Comparison of ENCODE assay signal across 8 cellular contexts in the genomic region with DNA sequence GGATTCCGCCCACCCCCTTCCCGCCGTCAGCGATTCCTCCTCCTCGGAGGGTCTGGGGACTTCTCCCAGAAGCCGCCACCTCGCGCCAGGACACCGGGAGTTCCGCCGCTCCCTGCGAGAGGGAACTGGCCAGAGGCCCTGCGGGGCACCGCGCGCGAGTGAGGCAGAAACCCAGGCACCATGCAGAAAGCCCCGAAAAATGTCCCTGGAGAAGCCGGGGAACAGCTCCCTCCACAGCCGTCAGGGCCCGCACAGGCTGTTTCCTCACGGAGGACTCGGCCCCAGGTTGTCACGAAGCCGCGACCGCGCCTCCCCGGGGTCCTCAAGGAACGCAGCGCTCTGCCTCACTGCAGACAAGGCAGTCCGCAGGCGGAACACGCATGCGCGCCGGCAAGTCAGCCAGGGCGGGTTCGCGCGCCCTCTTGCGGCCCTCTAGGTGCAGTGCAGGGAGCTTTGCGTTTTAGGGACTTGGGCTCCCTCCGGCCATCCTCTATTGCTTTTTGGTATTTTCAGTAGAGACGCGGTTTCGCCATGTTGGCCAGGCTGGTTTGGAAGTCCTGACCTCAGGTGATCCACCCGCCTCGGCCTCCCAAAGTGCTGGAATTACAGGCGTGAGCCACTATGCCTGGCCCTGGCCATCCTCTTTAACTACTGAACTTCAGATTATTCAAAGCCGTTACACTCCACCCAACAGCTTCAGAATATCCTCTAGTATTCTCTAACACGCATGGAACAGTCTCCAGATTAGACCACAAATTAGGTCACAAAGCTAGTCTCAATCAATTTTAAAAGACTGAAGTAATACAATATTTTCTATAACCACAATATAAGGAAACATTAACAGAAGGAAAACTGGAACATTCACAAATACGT. TPM values are rescaled to one million over a fixed set of nuclear protein-coding genes. Genes with fewer than 3 reads are reported as not detected.
DNase-seq lines count a peak whose midpoint lies in the region; ATAC-seq and TF ChIP-seq lines count a peak whose summit lies in the region.

No MANE protein-coding gene starts in this region.

- intact Hi-C loops in left lung (cut with DNase I), result no loop called here

- peaks cover 0 to 3% of the 10 kb centered on the region in 2 donors for H3K9me3 ChIP-seq in left lung

- peaks cover 0 to 12% of the 10 kb centered on the region in 2 donors for H3K4me1 ChIP-seq in left lung

- ATAC-seq in GM19025 (IDR thresholded peaks at IDR 0.05; ENCODE audit: low read depth, unreplicated experiment) (peak; percentile 73), HG03469 (IDR thresholded peaks at IDR 0.05; ENCODE audit: unreplicated experiment) (peak; percentile 70), left lung (peak; percentile 99)

- peak; percentile 4 for DNase-seq in AG04449 (ENCODE audit: low read depth, low spot score)
- peak; percentile 83 for DNase-seq in NCI-H69 (lab: John Stamatoyannopoulos, UW)
- DNase-seq in activated CD4-positive, alpha-beta T cell treated with anti-CD3 and anti-CD28 coated beads, Interleukin-2, amount 50 U/mL, for 1 hour, result peak; percentile 92
- peak; percentile 87 for DNase-seq in dermis blood vessel endothelial cell
- peak; percentile 92 to 99 for DNase-seq in left lung
- DNase-seq in stimulated activated CD4-positive, alpha-beta T cell treated with anti-CD3 and anti-CD28 coated beads, Interleukin-2, amount 100 ng/mL, for 24 hours, result peak; percentile 93

- H3K36me3 ChIP-seq in left lung, result no peaks in the 10 kb centered on the region

- CTCF ChIA-PET in AG04449 (lab: Yijun Ruan, JAX), result interaction anchor here (0.5 to 8.1 kb wide), 40 partner anchors 8 to 410 kb away, joined by 3 to 82 read pairs (median 4); partner anchors contain the start of gene ZNF287

- H3K27ac ChIP-seq in left lung, result peak overlapping the region; percentile 51 to 58

- peaks cover 0 to 27% of the 10 kb centered on the region in 2 donors for H3K27me3 ChIP-seq in left lung

- H3K4me3 ChIP-seq in AG04449 (ENCODE audit: low read depth, low read length) (peak overlapping the region; percentile 69), left lung (peak overlapping the region; percentile 56 to 57)

- TF ChIP-seq CTCF in AG04449 (IDR thresholded peaks at IDR 0.05; ENCODE audit: insufficient read depth, low read length, missing control alignments) (peak; percentile 99), left lung (IDR thresholded peaks at IDR 0.05) (peak; percentile 96 to 99)

- POLR2A ChIA-PET in AG04449 (lab: Yijun Ruan, JAX), result interaction anchor here (1.2 kb wide), 1 partner anchor 209 kb away, joined by 5 read pairs; the partner anchor contains the start of gene UBB

RNA-seq across cellular contexts. Expression of gene ZNF287, which starts 20.3 kb away (rescaled TPM):
- total RNA-seq in dermis blood vessel endothelial cell (1.8 and 1.9 TPM in 2 replicates), left lung (1 to 10 TPM; 3.4 to 5.9 TPM)

Comparison
In these comparisons a context has a peak if more than half of its experiments do, and no peak if none do; other contexts are left out.
1. Peak in every context shown above with its lines: DNase-seq, ATAC-seq, H3K4me3 ChIP-seq and H3K27ac ChIP-seq.
2. DNase-seq: peak in every context shown above with its lines; median percentile 96 in left lung; 93 in stimulated activated CD4-positive, alpha-beta T cell treated with anti-CD3 and anti-CD28 coated beads, Interleukin-2, amount 100 ng/mL, for 24 hours; 92 in activated CD4-positive, alpha-beta T cell treated with anti-CD3 and anti-CD28 coated beads, Interleukin-2, amount 50 U/mL, for 1 hour; 87 in dermis blood vessel endothelial cell; 83 in NCI-H69; 4 in AG04449.